In genomic region chr17:68457539-68458259, GRCh38 we compare ENCODE assay signal across 8 cellular contexts. TPM values are rescaled to one million over a fixed set of nuclear protein-coding genes. Genes with fewer than 3 reads are reported as not detected.
DNase-seq lines count a peak whose midpoint lies in the region; ATAC-seq, FAIRE-seq and TF ChIP-seq lines count a peak whose summit lies in the region.

No MANE protein-coding gene starts in this region.

- H3K9ac ChIP-seq in KMS-11, result peak overlapping the region; percentile 39; the same call in 1 of the 2 replicates

- peak overlapping the region; percentile 68 for H3K4me2 ChIP-seq in KMS-11

- POLR2A ChIA-PET in naive thymus-derived CD8-positive, alpha-beta T cell (lab: Charles Lee), result interaction anchor here (0.6 to 5.8 kb wide), 16 partner anchors 16 to 409 kb away, joined by 3 to 55 read pairs (median 6); partner anchors contain the start of genes AMZ2, ARSG and SLC16A6

- H3K27ac Mint-ChIP-seq in activated T-helper 17 cell treated with anti-CD3 and anti-CD28 coated beads, Interleukin-2, amount 50 U/mL, for 72 hours, result peak overlapping the region; percentile 40
- peak overlapping the region in 9 of 10 donors; percentile 55 to 96 (median 94) for H3K27ac Mint-ChIP-seq in naive thymus-derived CD8-positive, alpha-beta T cell
- H3K27ac Mint-ChIP-seq in stimulated activated naive B cell treated with anti-CD40 and anti-IgM and Interleukin-4, amounts not matched to agents 10 μg/mL and 1 μg/mL and 100 μg/mL, for 72 hours, result peak overlapping the region; percentile 70

- H3K4me3 ChIP-seq in KMS-11 (IDR thresholded peaks at IDR 0.05; ENCODE audit: insufficient read depth, low read depth, low read length) (no peak overlapping the region), fibroblast of mammary gland (ENCODE audit: control insufficient read depth, low read depth, low read length) (peak overlapping the region; percentile 64)

- no peaks in the 10 kb centered on the region for H3K36me3 Mint-ChIP-seq in activated T-helper 17 cell treated with anti-CD3 and anti-CD28 coated beads, Interleukin-2, amount 50 U/mL, for 72 hours (ENCODE audit: low read depth)
- no peaks in the 10 kb centered on the region for H3K36me3 Mint-ChIP-seq in naive thymus-derived CD8-positive, alpha-beta T cell
- peaks cover 0 to 4% of the 10 kb centered on the region in 2 donors for H3K36me3 Mint-ChIP-seq in stimulated activated naive B cell treated with anti-CD40 and anti-IgM and Interleukin-4, amounts not matched to agents 10 μg/mL and 1 μg/mL and 100 μg/mL, for 72 hours

- no peaks in the 10 kb centered on the region for H3K27me3 ChIP-seq in KMS-11 (ENCODE audit: insufficient read depth, low read depth)

- DNase-seq in DMS79 treated with DMSO at 0.1 percent for 48 hours (lab: John Stamatoyannopoulos, UW) (peak; percentile 60), RCC 7860 (ENCODE audit: low spot score) (peak; percentile 92), fibroblast of mammary gland (ENCODE audit: low read depth) (peak; percentile 97)
- DNase-seq in naive thymus-derived CD8-positive, alpha-beta T cell, result peak; percentile 96 to 99 (median 98)
- DNase-seq in stimulated activated naive B cell treated with anti-CD40 and anti-IgM and Interleukin-4, amounts not matched to agents 10 μg/mL and 1 μg/mL and 100 μg/mL, for 72 hours, result peak; percentile 99

- no peaks in the 10 kb centered on the region for H3K27me3 Mint-ChIP-seq in activated T-helper 17 cell treated with anti-CD3 and anti-CD28 coated beads, Interleukin-2, amount 50 U/mL, for 72 hours
- H3K27me3 Mint-ChIP-seq in naive thymus-derived CD8-positive, alpha-beta T cell, result peaks cover 0 to 2% (median 0%) of the 10 kb centered on the region in 5 donors
- H3K27me3 Mint-ChIP-seq in stimulated activated naive B cell treated with anti-CD40 and anti-IgM and Interleukin-4, amounts not matched to agents 10 μg/mL and 1 μg/mL and 100 μg/mL, for 72 hours, result no peaks in the 10 kb centered on the region

- H4K20me1 ChIP-seq in KMS-11 (ENCODE audit: insufficient read depth), result no peaks in the 10 kb centered on the region

- H3K4me3 Mint-ChIP-seq in activated T-helper 17 cell treated with anti-CD3 and anti-CD28 coated beads, Interleukin-2, amount 50 U/mL, for 72 hours, result peak overlapping the region; percentile 80
- peak overlapping the region; percentile 71 to 89 (median 82) for H3K4me3 Mint-ChIP-seq in naive thymus-derived CD8-positive, alpha-beta T cell
- peak overlapping the region; percentile 82 to 91 for H3K4me3 Mint-ChIP-seq in stimulated activated naive B cell treated with anti-CD40 and anti-IgM and Interleukin-4, amounts not matched to agents 10 μg/mL and 1 μg/mL and 100 μg/mL, for 72 hours

- ATAC-seq in GM21786 (IDR thresholded peaks at IDR 0.05; ENCODE audit: unreplicated experiment), result peak; percentile 72
- peak; percentile 91 for ATAC-seq in activated T-helper 17 cell treated with anti-CD3 and anti-CD28 coated beads, Interleukin-2, amount 50 U/mL, for 72 hours (replicated peaks)
- peak; percentile 93 for ATAC-seq in naive thymus-derived CD8-positive, alpha-beta T cell
- peak; percentile 93 to 95 for ATAC-seq in stimulated activated naive B cell treated with anti-CD40 and anti-IgM and Interleukin-4, amounts not matched to agents 10 μg/mL and 1 μg/mL and 100 μg/mL, for 72 hours (replicated peaks)

- peak; percentile 69 for FAIRE-seq in RCC 7860 (lab: Jason Lieb, UNC)

- peak overlapping the region; percentile 18; the same call in 1 of the 2 replicates for H2AFZ ChIP-seq in KMS-11 (ENCODE audit: low read depth)

- peak overlapping the region; percentile 67; the same call in 1 of the 2 replicates for H3K27ac ChIP-seq in KMS-11

- TF ChIP-seq CTCF in KMS-11 (conservative IDR thresholded peaks at IDR 0.05; ENCODE audit: low read depth, low read length), result no peak
- TF ChIP-seq CTCF in fibroblast of mammary gland (conservative IDR thresholded peaks at IDR 0.05; ENCODE audit: control insufficient read depth, insufficient read depth, low read depth, low read length), result no peak

- H3K4me1 Mint-ChIP-seq in activated T-helper 17 cell treated with anti-CD3 and anti-CD28 coated beads, Interleukin-2, amount 50 U/mL, for 72 hours, result peaks cover 41% of the 10 kb centered on the region
- peaks cover 15 to 69% (median 49%) of the 10 kb centered on the region in 4 donors for H3K4me1 Mint-ChIP-seq in naive thymus-derived CD8-positive, alpha-beta T cell
- H3K4me1 Mint-ChIP-seq in stimulated activated naive B cell treated with anti-CD40 and anti-IgM and Interleukin-4, amounts not matched to agents 10 μg/mL and 1 μg/mL and 100 μg/mL, for 72 hours, result peaks cover 21 to 31% of the 10 kb centered on the region in 2 donors

- no peaks in the 10 kb centered on the region for H3K9me3 Mint-ChIP-seq in activated T-helper 17 cell treated with anti-CD3 and anti-CD28 coated beads, Interleukin-2, amount 50 U/mL, for 72 hours
- no peaks in the 10 kb centered on the region for H3K9me3 Mint-ChIP-seq in naive thymus-derived CD8-positive, alpha-beta T cell
- H3K9me3 Mint-ChIP-seq in stimulated activated naive B cell treated with anti-CD40 and anti-IgM and Interleukin-4, amounts not matched to agents 10 μg/mL and 1 μg/mL and 100 μg/mL, for 72 hours, result no peaks in the 10 kb centered on the region

- H3K79me2 ChIP-seq in KMS-11 (ENCODE audit: insufficient read depth, low read depth), result peaks cover 5% of the 10 kb centered on the region; the same call in 1 of the 2 replicates

- H3K36me3 ChIP-seq in KMS-11 (ENCODE audit: insufficient read depth), result no peaks in the 10 kb centered on the region

- peaks cover 63% of the 10 kb centered on the region for H3K4me1 ChIP-seq in KMS-11 (ENCODE audit: low read depth, poor library complexity, severe bottlenecking)

RNA-seq across cellular contexts. Expression of gene WIPI1, which starts 0.4 kb away (rescaled TPM):
- 10 to 100 TPM in 1 of 2 donors, 1 to 10 TPM in 1; 8.6 to 25.6 TPM for total RNA-seq in activated T-helper 17 cell treated with anti-CD3 and anti-CD28 coated beads, Interleukin-2, amount 50 U/mL, for 72 hours
- 1 to 10 TPM; 3.2 to 3.5 TPM for total RNA-seq in naive thymus-derived CD8-positive, alpha-beta T cell
- polyA plus RNA-seq in naive thymus-derived CD8-positive, alpha-beta T cell, result 1 to 10 TPM; 2.5 to 8.3 (median 2.7) TPM

RNA-seq across cellular contexts. Expression of gene PRKAR1A, which starts 54.5 kb away (rescaled TPM):
- 100 to 1,000 TPM; 175 to 186 TPM for total RNA-seq in activated T-helper 17 cell treated with anti-CD3 and anti-CD28 coated beads, Interleukin-2, amount 50 U/mL, for 72 hours
- 100 to 1,000 TPM; 145 to 157 TPM for total RNA-seq in naive thymus-derived CD8-positive, alpha-beta T cell
- 100 to 1,000 TPM; 153 to 203 (median 175) TPM for polyA plus RNA-seq in naive thymus-derived CD8-positive, alpha-beta T cell

Comparison
In these comparisons a context has a peak if more than half of its experiments do, and no peak if none do; other contexts are left out.
1. H3K27ac Mint-ChIP-seq: peak in every context shown above with its lines; median percentile 94 in naive thymus-derived CD8-positive, alpha-beta T cell; 70 in stimulated activated naive B cell treated with anti-CD40 and anti-IgM and Interleukin-4, amounts not matched to agents 10 μg/mL and 1 μg/mL and 100 μg/mL, for 72 hours; 40 in activated T-helper 17 cell treated with anti-CD3 and anti-CD28 coated beads, Interleukin-2, amount 50 U/mL, for 72 hours.